Comparison of ENCODE assay signal across 1 cellular context in the genomic region with DNA sequence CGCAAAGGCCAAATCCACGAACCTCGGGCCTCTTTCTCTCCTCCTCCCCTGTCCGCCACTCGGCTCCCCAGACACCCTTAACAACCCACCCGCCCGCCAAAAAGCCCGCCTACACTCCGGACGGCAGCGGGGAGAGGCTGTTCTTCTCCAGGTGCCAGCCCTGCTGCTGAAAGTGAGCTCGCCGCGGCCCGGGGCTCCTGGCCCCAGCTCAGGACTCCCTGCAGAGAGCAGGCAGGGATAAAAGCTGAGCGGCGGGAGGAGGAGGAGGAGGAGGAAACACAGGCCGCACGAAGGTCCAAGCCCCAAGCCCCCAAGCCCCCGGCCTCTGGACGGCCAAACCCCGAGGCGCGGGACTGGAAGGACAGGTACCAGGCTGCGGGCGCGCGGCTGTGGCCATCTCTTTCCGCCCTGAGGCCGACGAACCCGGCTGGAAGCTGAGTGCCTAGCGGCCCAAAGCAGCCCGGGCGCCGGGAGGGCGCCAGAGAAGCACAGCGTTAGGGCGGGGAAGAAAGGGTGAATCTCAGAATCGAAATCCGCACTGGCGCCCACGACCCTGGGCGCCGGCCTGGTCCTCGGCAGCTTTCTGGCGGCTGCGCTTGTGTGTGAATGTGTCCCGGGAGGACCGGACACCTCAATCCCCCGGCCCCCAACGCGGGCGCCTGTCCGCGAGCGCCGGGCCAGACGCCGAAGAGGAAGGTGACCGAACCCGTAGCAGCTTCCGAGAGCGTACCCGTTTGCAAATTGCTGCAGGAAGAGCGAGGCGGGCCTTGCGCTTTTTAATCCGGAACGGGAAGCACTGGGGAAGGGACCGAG.
A peak's percentile ranks its signal among the peaks of the same experiment; 100 is the strongest.
TF ChIP-seq lines count a peak whose summit lies in the region.

No MANE protein-coding gene starts in this region.

TF ChIP-seq in GM12878, 131 proteins besides CTCF, POLR2A, EP300 and RAD21:
- TF ChIP-seq MTA3 (IDR thresholded peaks at IDR 0.05; ENCODE audit: borderline replicate concordance, low read length) (no peak), NR2C1 (IDR thresholded peaks at IDR 0.05) (peak; percentile 62)
